In the genomic region with DNA sequence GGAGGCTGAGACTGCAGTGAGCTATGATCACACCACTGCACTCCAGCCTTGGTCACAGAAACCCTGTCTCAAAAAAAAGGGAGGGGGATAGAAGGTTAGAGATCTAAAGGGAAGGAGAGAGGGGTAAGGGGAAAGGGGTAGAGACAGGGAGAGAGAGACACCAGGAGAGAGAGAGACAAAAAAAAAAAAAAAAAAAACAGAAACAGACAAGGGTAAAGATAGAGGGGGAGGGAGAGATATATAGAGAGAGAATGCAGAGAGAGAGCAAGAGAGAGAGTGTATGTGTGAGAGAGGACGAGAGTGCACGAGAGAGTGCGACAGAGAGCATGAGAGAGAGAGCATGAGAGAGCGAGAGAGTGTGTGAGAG, we compare ENCODE assay signal across 1 cellular context.
TF ChIP-seq lines count a peak whose summit lies in the region.

No MANE protein-coding gene starts in this region.

TF ChIP-seq in endothelial cell of umbilical vein, 7 proteins besides CTCF, POLR2A, EP300 and RAD21:
- TF ChIP-seq GATA2 (IDR thresholded peaks at IDR 0.05; ENCODE audit: insufficient read depth, insufficient read length, low read depth, low read length) (no peak), EZH2 (IDR thresholded peaks at IDR 0.05; ENCODE audit: borderline replicate concordance, low read depth, low read length, severe bottlenecking) (no peak), JUN (IDR thresholded peaks at IDR 0.05; ENCODE audit: borderline replicate concordance, insufficient read depth, insufficient read length, low read depth) (no peak), MYC (IDR thresholded peaks at IDR 0.05; ENCODE audit: low read depth, low read length) (no peak), POLR2AphosphoS5 (IDR thresholded peaks at IDR 0.05; ENCODE audit: insufficient read depth, low read depth, low read length) (no peak), FOS (IDR thresholded peaks at IDR 0.05; ENCODE audit: borderline replicate concordance, insufficient read depth, low read length) (no peak)
- TF ChIP-seq, protein P1, sequence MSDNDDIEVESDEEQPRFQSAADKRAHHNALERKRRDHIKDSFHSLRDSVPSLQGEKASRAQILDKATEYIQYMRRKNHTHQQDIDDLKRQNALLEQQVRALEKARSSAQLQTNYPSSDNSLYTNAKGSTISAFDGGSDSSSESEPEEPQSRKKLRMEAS (IDR thresholded peaks at IDR 0.05; ENCODE audit: insufficient read depth, insufficient read length) = no peak
